Comparison of ENCODE assay signal across 18 cellular contexts in genomic region chr3:191740712-191741111, GRCh38.
DNase-seq lines count a peak whose midpoint lies in the region; ATAC-seq, FAIRE-seq and TF ChIP-seq lines count a peak whose summit lies in the region.
"Had no signal": no experiment of that assay in that cellular context is flagged by ENCODE, and none has a peak within 500 bp of the region (broad histone marks: within the 10 kb centered on the region; RNA-seq: fewer than 3 reads in every experiment).

No MANE protein-coding gene starts in this region.

- no peak overlapping the region for H2AFZ ChIP-seq in HepG2 (ENCODE audit: low read length)

- no peak for FAIRE-seq in HepG2 (lab: Jason Lieb, UNC)
- FAIRE-seq: A204.1, D721Med, GM12878 had no signal

- H3K79me2 ChIP-seq in HepG2 (ENCODE audit: insufficient read depth, low read length): no peaks in the 10 kb centered on the region

- intact Hi-C loops in HepG2 (cut with micrococcal nuclease; ENCODE audit: unreplicated experiment): loop anchor here (2.0 kb wide), 1 partner anchor 14 kb away; no protein-coding TSS in a partner anchor

- no peak for ATAC-seq in HepG2
- no peak for ATAC-seq in GM21526 (IDR thresholded peaks at IDR 0.05; ENCODE audit: low FRiP score, unreplicated experiment)
- ATAC-seq: GM12878 had no signal

- 65% methylated on average over 2 of the region's 2 CpGs for WGBS in HepG2 (ENCODE audit: low lambda C conversion rate)

- POLR2A ChIA-PET in HepG2 (lab: Yijun Ruan, JAX): no interaction called here

- H3K27me3 ChIP-seq in HepG2 (ENCODE audit: control insufficient read depth in 1 of 2, insufficient read depth in 2 of 2, low read length in 2 of 2): no peaks in the 10 kb centered on the region

- H3K4me1 ChIP-seq in HepG2 (ENCODE audit: insufficient read depth, low read length): peaks cover 37% of the 10 kb centered on the region
- H3K4me1 ChIP-seq: HAP-1 had no signal

- TF ChIP-seq EP300 in HepG2 (IDR thresholded peaks at IDR 0.05; ENCODE audit: low read depth in 2 of 2, low read length in 2 of 2) (no peak), HepG2 (CRISPR knock-in tag; IDR thresholded peaks at IDR 0.05; ENCODE audit: borderline replicate concordance) (no peak)

- peak; percentile 18 for DNase-seq in Caki2 (ENCODE audit: low read depth)
- peak; percentile 62 for DNase-seq in HT1080 (ENCODE audit: low read depth)
- DNase-seq in RPMI7951 (ENCODE audit: low read depth): peak; percentile 49
- DNase-seq in HepG2 (ENCODE audit: low spot score): no peak
- DNase-seq in activated CD4-positive, CD25-positive, alpha-beta regulatory T cell treated with anti-CD3 and anti-CD28 coated beads, Interleukin-2, amount 50 U/mL, for 72 hours: no peak
- no peak for DNase-seq in NCI-H2171 treated with DMSO at 0.1 percent for 48 hours (lab: John Stamatoyannopoulos, UW)
- DNase-seq in ecto neural progenitor cell (ENCODE audit: low spot score): no peak
- DNase-seq: C1 segment of cervical spinal cord; CD4-positive, alpha-beta T cell; DMS153; DND-41; GOT3; KG1 had no signal

- CTCF ChIA-PET in HepG2 (lab: Yijun Ruan, JAX; ENCODE audit: low intra/inter-chr PET ratio, low total read pairs): no interaction called here

- H4K20me1 ChIP-seq in HepG2 (ENCODE audit: insufficient read depth, low read length): no peaks in the 10 kb centered on the region

- TF ChIP-seq RAD21 in HepG2 (CRISPR knock-in tag; IDR thresholded peaks at IDR 0.05): no peak

- no peak overlapping the region for H3K4me3 ChIP-seq in HepG2 (replicated peaks in 1 of 3; ENCODE audit: insufficient read depth in 1 of 3, low read depth in 2 of 3, low read length in 3 of 3)
- H3K4me3 ChIP-seq: GM12878, HAP-1 had no signal

- peak overlapping the region; percentile 90 for H3K27ac ChIP-seq in HepG2 (ENCODE audit: extremely low read length, insufficient read depth, low read length)

- H3K36me3 ChIP-seq in HepG2 (replicated peaks in 1 of 2; ENCODE audit: control insufficient read depth in 1 of 2, insufficient read depth in 2 of 2, low read length in 2 of 2): no peaks in the 10 kb centered on the region
- H3K36me3 ChIP-seq: HAP-1 had no signal

- H3K4me2 ChIP-seq in HepG2 (ENCODE audit: low read depth, low read length): no peak overlapping the region

- no peak for TF ChIP-seq POLR2A in HepG2 (IDR thresholded peaks at IDR 0.05; ENCODE audit: insufficient read depth in 1 of 2, low read depth in 2 of 2, low read length in 2 of 2)

- no TSS peak for BruUV-seq in HepG2 (replicated peaks; lab: Mats Ljungman, UMichigan)

- in situ Hi-C loops in Caki2 (cut with HindIII; ENCODE audit: low pct_unique_long_range_greater_than_20kb, low sequenced_read_pairs): no loop called here
- in situ Hi-C loops in HepG2 (cut with HindIII; ENCODE audit: extremely low pct_ligation_motif_present, low pct_unique_long_range_greater_than_20kb): no loop called here

- no peak overlapping the region for H3K9ac ChIP-seq in HepG2 (ENCODE audit: insufficient read depth, low read depth, low read length)

- peaks cover 5% of the 10 kb centered on the region; the same call in 1 of the 2 replicates for H3K9me3 ChIP-seq in HepG2 (ENCODE audit: low read length)
- H3K9me3 ChIP-seq: HAP-1 had no signal

- no peak for TF ChIP-seq CTCF in HepG2 (CRISPR knock-in tag; IDR thresholded peaks at IDR 0.05)

TF ChIP-seq in HepG2, 621 proteins besides CTCF, POLR2A, EP300 and RAD21:
- TF ChIP-seq BATF2 (CRISPR knock-in tag; IDR thresholded peaks at IDR 0.05) (no peak), RFX1 (IDR thresholded peaks at IDR 0.05) (no peak), ELF4 (CRISPR knock-in tag; IDR thresholded peaks at IDR 0.05; ENCODE audit: borderline replicate concordance) (no peak), HNF4G (IDR thresholded peaks at IDR 0.05; ENCODE audit: borderline replicate concordance, low read depth, low read length) (no peak), HNF4G (CRISPR knock-in tag; IDR thresholded peaks at IDR 0.05; ENCODE audit: borderline replicate concordance, low read depth) (no peak)

Comparison
In these comparisons a context has a peak if more than half of its experiments do, and no peak if none do; other contexts are left out.
1. DNase-seq: peak in Caki2 (single experiment), HT1080 (single experiment) and RPMI7951 (single experiment); none in HepG2 (single experiment), activated CD4-positive, CD25-positive, alpha-beta regulatory T cell treated with anti-CD3 and anti-CD28 coated beads, Interleukin-2, amount 50 U/mL, for 72 hours (single experiment), NCI-H2171 treated with DMSO at 0.1 percent for 48 hours (single experiment) and ecto neural progenitor cell (single experiment).